ENCODE assay signal across 8 cellular contexts in the genomic region with DNA sequence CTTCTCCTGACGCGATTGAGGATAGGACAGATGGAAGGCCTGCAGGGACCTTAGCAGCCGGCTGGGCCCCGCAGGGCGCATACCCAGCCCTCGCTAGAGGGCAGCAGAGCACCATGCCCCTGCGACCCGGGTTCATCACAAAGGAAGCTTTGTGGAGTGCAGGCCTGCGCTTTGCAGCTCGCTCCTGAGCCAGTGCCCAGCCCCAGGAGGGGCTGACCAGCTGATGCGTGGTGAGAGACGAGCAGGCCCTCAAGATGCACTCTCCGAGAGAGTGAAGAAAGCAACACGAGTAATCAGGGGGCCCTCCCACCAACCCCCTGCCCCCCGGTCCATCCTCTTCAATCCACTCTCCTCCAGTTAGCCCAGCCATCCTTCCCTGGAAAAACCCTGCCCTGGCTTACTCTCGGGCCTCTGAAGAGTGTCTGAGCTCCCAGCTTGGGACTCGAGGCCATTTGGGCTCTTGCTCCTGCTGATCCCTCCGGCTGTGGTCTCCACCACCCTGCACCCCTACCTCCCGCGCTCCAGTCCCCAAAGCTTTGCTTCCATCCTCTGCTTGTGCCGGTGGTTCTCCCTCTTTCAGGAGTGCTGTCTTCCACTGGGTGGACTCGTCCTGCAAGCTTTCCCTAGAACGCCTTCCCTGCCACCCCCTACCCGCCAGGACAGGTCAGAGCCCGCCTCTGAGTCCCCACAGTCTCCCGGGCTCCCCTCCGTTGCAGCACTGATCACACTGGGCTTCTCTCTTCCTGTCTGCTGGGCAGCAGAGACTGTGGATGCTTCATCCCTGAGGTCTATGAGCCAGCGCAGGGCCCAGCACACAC. TPM values are rescaled to one million over a fixed set of nuclear protein-coding genes. Genes with fewer than 3 reads are reported as not detected.
DNase-seq lines count a peak whose midpoint lies in the region; ATAC-seq and TF ChIP-seq lines count a peak whose summit lies in the region.

No MANE protein-coding gene starts in this region.

- H3K27me3 Mint-ChIP-seq in natural killer cell treated with Interleukin-12 subunit alpha and Interleukin-12 subunit beta and Interleukin-15 and Interleukin-18, amount 100 ng/mL, for 72 hours, result peaks cover 21 to 46% of the 10 kb centered on the region in 2 donors

- ATAC-seq in HG03442 (IDR thresholded peaks at IDR 0.05; ENCODE audit: unreplicated experiment) (peak; percentile 60), HG02852 (IDR thresholded peaks at IDR 0.05; ENCODE audit: unreplicated experiment) (no peak)
- peak; percentile 75 to 83 for ATAC-seq in natural killer cell treated with Interleukin-12 subunit alpha and Interleukin-12 subunit beta and Interleukin-15 and Interleukin-18, amount 100 ng/mL, for 72 hours

- H3K9me3 ChIP-seq in stomach, result no peaks in the 10 kb centered on the region

- H3K27ac Mint-ChIP-seq in natural killer cell treated with Interleukin-12 subunit alpha and Interleukin-12 subunit beta and Interleukin-15 and Interleukin-18, amount 100 ng/mL, for 72 hours, result no peak overlapping the region

- DNase-seq in GM04503 (ENCODE audit: low read depth) (peak; percentile 28), NOMO-1 (lab: John Stamatoyannopoulos, UW; ENCODE audit: unreplicated experiment in 2 of 2) (peak; percentile 35 to 53), activated T-cell treated with anti-CD3 and anti-CD28 coated beads for 48 hours (ENCODE audit: low read depth) (peak; percentile 60), fibroblast of pulmonary artery (ENCODE audit: low read depth) (peak; percentile 81), stomach (peak; percentile 87)
- DNase-seq in natural killer cell treated with Interleukin-12 subunit alpha and Interleukin-12 subunit beta and Interleukin-15 and Interleukin-18, amount 100 ng/mL, for 72 hours (ENCODE audit: low spot score), result no peak

- no peak overlapping the region for H3K4me3 Mint-ChIP-seq in natural killer cell treated with Interleukin-12 subunit alpha and Interleukin-12 subunit beta and Interleukin-15 and Interleukin-18, amount 100 ng/mL, for 72 hours

- no peaks in the 10 kb centered on the region for H3K9me3 Mint-ChIP-seq in natural killer cell treated with Interleukin-12 subunit alpha and Interleukin-12 subunit beta and Interleukin-15 and Interleukin-18, amount 100 ng/mL, for 72 hours

- 40 to 54% (median 43%) methylated on average over 17 to 28 of the region's 28 CpGs for WGBS in stomach, 5 donors

- intact Hi-C loops in stomach (cut with DNase I; ENCODE audit: low total_unique reads), result no loop called here

- H3K4me3 ChIP-seq in fibroblast of pulmonary artery (replicated peaks; ENCODE audit: low read depth, low read length), result no peak overlapping the region
- H3K4me3 ChIP-seq in stomach, result no peak overlapping the region

- TF ChIP-seq EP300 in stomach (IDR thresholded peaks at IDR 0.05), result no peak

- H3K27me3 ChIP-seq in stomach, result peaks cover 0 to 3% (median 0%) of the 10 kb centered on the region in 3 donors

- no peak for TF ChIP-seq POLR2A in stomach (IDR thresholded peaks at IDR 0.05)

- H3K36me3 Mint-ChIP-seq in natural killer cell treated with Interleukin-12 subunit alpha and Interleukin-12 subunit beta and Interleukin-15 and Interleukin-18, amount 100 ng/mL, for 72 hours, result no peaks in the 10 kb centered on the region

- no peaks in the 10 kb centered on the region for H3K36me3 ChIP-seq in stomach

- H3K4me1 Mint-ChIP-seq in natural killer cell treated with Interleukin-12 subunit alpha and Interleukin-12 subunit beta and Interleukin-15 and Interleukin-18, amount 100 ng/mL, for 72 hours (ENCODE audit: low read depth in 2 of 2), result peaks cover 0 to 4% of the 10 kb centered on the region in 2 donors

- TF ChIP-seq CTCF in fibroblast of pulmonary artery (IDR thresholded peaks at IDR 0.05; ENCODE audit: low read length, missing control alignments) (peak; percentile 99), stomach (IDR thresholded peaks at IDR 0.05) (peak in 5 of 7 experiments; percentile 82 to 94 (median 91))

- peaks cover 0 to 13% (median 7%) of the 10 kb centered on the region in 4 donors for H3K4me1 ChIP-seq in stomach

- no peak overlapping the region for H3K27ac ChIP-seq in stomach

RNA-seq across cellular contexts. Expression of a gene that starts 9.1 kb away (rescaled TPM):
- not detected for total RNA-seq in natural killer cell treated with Interleukin-12 subunit alpha and Interleukin-12 subunit beta and Interleukin-15 and Interleukin-18, amount 100 ng/mL, for 72 hours
- total RNA-seq in stomach, result 10 to 100 TPM in 4 of 5 donors, 1 to 10 TPM in 1; 3.9 to 79.4 (median 18.7) TPM
- 10 to 100 TPM in 2 of 3 donors, 1 to 10 TPM in 1; 4.1 to 20.0 (median 13.9) TPM for polyA plus RNA-seq in stomach

RNA-seq across cellular contexts. Expression of a gene that starts 30.1 kb away (rescaled TPM):
- not detected for total RNA-seq in natural killer cell treated with Interleukin-12 subunit alpha and Interleukin-12 subunit beta and Interleukin-15 and Interleukin-18, amount 100 ng/mL, for 72 hours
- total RNA-seq in stomach, result 1 to 10 TPM in 2 of 5 donors, under 1 TPM in 1, not detected in 2; 0.89 to 3.3 (median 2.3) TPM
- polyA plus RNA-seq in stomach, result 1 to 10 TPM; 1.4 to 2.9 (median 2.6) TPM

RNA-seq across cellular contexts. Expression of a gene that starts 47.1 kb away (rescaled TPM):
- total RNA-seq in natural killer cell treated with Interleukin-12 subunit alpha and Interleukin-12 subunit beta and Interleukin-15 and Interleukin-18, amount 100 ng/mL, for 72 hours, result 1 to 10 TPM; 1.5 to 1.6 TPM
- 10 to 100 TPM in 3 of 5 donors, 1 to 10 TPM in 2; 2.9 to 26.3 (median 21.1) TPM for total RNA-seq in stomach
- 1 to 10 TPM; 3.4 to 7.1 (median 5.6) TPM for polyA plus RNA-seq in stomach

Comparison
In these comparisons a context has a peak if more than half of its experiments do, and no peak if none do; other contexts are left out.
1. RNA of a gene that starts 9.1 kb away (total RNA-seq): 3.9 to 79.4 TPM in stomach; not detected in natural killer cell treated with Interleukin-12 subunit alpha and Interleukin-12 subunit beta and Interleukin-15 and Interleukin-18, amount 100 ng/mL, for 72 hours; every median in the first group is over 4 times any median in the second.